12 cellular contexts compared by ENCODE assay signal in genomic region chr12:26700430-26700829, GRCh38.
A peak's percentile ranks its signal among the peaks of the same experiment; 100 is the strongest.
DNase-seq lines count a peak whose midpoint lies in the region; ATAC-seq and TF ChIP-seq lines count a peak whose summit lies in the region.
"Had no signal": no experiment of that assay in that cellular context is flagged by ENCODE, and none has a peak within 500 bp of the region (broad histone marks: within the 10 kb centered on the region; RNA-seq: fewer than 3 reads in every experiment).

No MANE protein-coding gene starts in this region.

- H3K4me3 Mint-ChIP-seq in H9: no peak overlapping the region
- H3K4me3 Mint-ChIP-seq in nephron progenitor cell: no peak overlapping the region

- CTCF ChIA-PET in PC-3 (lab: Charles Lee): interaction anchor here (1.5 kb wide), 1 partner anchor 70 kb away, joined by 39 read pairs; no protein-coding TSS in a partner anchor

- in situ Hi-C loops in GM13976 (cut with MboI; ENCODE audit: low sequenced_read_pairs, unreplicated experiment): no loop called here

- no peaks in the 10 kb centered on the region for H3K36me3 ChIP-seq in PC-3 (ENCODE audit: low read depth, low read length)

- no peak overlapping the region for H3K4ac ChIP-seq in H9 (ENCODE audit: low read depth, low read length)

- no peak overlapping the region for H3T11ph ChIP-seq in H9 (ENCODE audit: low read length)

- no peak overlapping the region for H3K23ac ChIP-seq in H9 (ENCODE audit: insufficient read length, low read depth, low read length)

- H2AK5ac ChIP-seq in H9 (ENCODE audit: insufficient read length, low read length): no peak overlapping the region

- no peak overlapping the region for H3K9ac ChIP-seq in H9 (ENCODE audit: extremely low read depth, insufficient read length, low read length)
- H3K9ac ChIP-seq in PC-3 (ENCODE audit: low read length): no peak overlapping the region

- H2AFZ ChIP-seq in H9 (ENCODE audit: low read length) (no peak overlapping the region), PC-3 (ENCODE audit: low read length) (no peak overlapping the region)

- H3K79me2 ChIP-seq in H9 (ENCODE audit: insufficient read depth, low read length) (no peaks in the 10 kb centered on the region), PC-3 (ENCODE audit: low read length) (no peaks in the 10 kb centered on the region)

- no peak overlapping the region for H3K56ac ChIP-seq in H9 (ENCODE audit: insufficient read length, low read depth, low read length)

- no CpG with 5 or more reads among the region's 4 CpGs for WGBS in H9 (ENCODE audit: extremely low coverage, insufficient read length, low lambda C conversion rate)

- no peak overlapping the region for H3K14ac ChIP-seq in H9 (ENCODE audit: insufficient read depth, low read length)

- H3K27ac Mint-ChIP-seq in H9 (peak overlapping the region; percentile 3 to 87 (median 85)), nephron progenitor cell (no peak overlapping the region)

- no peak for DNase-seq in H9
- DNase-seq in MV-4-11 (lab: John Stamatoyannopoulos, UW): peak; percentile 38
- peak; percentile 46 for DNase-seq in choroid plexus epithelial cell (ENCODE audit: low read depth)
- DNase-seq in nephron progenitor cell: peak; percentile 2
- no peak for DNase-seq in GM13976 (ENCODE audit: low spot score)
- no peak for DNase-seq in DMS 273 treated with DMSO at 0.1 percent for 48 hours (lab: John Stamatoyannopoulos, UW)
- no peak for DNase-seq in PC-3
- DNase-seq: DND-41, NCI-H1092 treated with DMSO at 0.1 percent for 48 hours, NCI-H2227 treated with DMSO at 0.1 percent for 48 hours, NCI-H524 treated with DMSO at 0.1 percent for 48 hours, SHP77 had no signal

- H3K79me1 ChIP-seq in H9 (ENCODE audit: insufficient read depth, low read depth, low read length, poor library complexity, severe bottlenecking): no peaks in the 10 kb centered on the region

- no peaks in the 10 kb centered on the region for H3K27me3 Mint-ChIP-seq in H9 (ENCODE audit: low read depth)
- no peaks in the 10 kb centered on the region for H3K27me3 Mint-ChIP-seq in nephron progenitor cell (ENCODE audit: low read depth, poor library complexity)

- no peak overlapping the region for H4K8ac ChIP-seq in H9 (replicated peaks; ENCODE audit: insufficient read length, low read depth, low read length)

- H3K4me1 ChIP-seq in H9 (ENCODE audit: insufficient read depth, low read length): 0 out of 2 replicates have a peak, but pooled peaks cover 2% of the 10 kb centered on the region
- peaks cover 29% of the 10 kb centered on the region for H3K4me1 ChIP-seq in PC-3 (ENCODE audit: insufficient read depth, low read length)

- no peak overlapping the region for H2BK5ac ChIP-seq in H9 (ENCODE audit: insufficient read length, low read length)

- H3K4me2 ChIP-seq in H9 (ENCODE audit: insufficient read depth, insufficient read length, low read length): no peak overlapping the region
- no peak overlapping the region for H3K4me2 ChIP-seq in PC-3 (ENCODE audit: low read length)

- ATAC-seq in PC-3: no peak

- H3F3A ChIP-seq in PC-3 (ENCODE audit: low read length, unreplicated experiment): no peaks in the 10 kb centered on the region

- H3K9me3 ChIP-seq in H9 (ENCODE audit: control insufficient read depth, low read depth, low read length) (no peaks in the 10 kb centered on the region), PC-3 (ENCODE audit: low read length) (no peaks in the 10 kb centered on the region)

- H2BK15ac ChIP-seq in H9 (ENCODE audit: low read depth, low read length): no peak overlapping the region

- no peak overlapping the region for H4K5ac ChIP-seq in H9 (ENCODE audit: insufficient read length, low read depth, low read length)

- H3K23me2 ChIP-seq in H9 (ENCODE audit: insufficient read length, low read depth, low read length, poor library complexity, severe bottlenecking): no peaks in the 10 kb centered on the region

- H3K9me3 Mint-ChIP-seq in H9 (no peaks in the 10 kb centered on the region; a peak in 1 of 5 replicates), nephron progenitor cell (no peaks in the 10 kb centered on the region)

- no peak overlapping the region for H3K18ac ChIP-seq in H9 (ENCODE audit: insufficient read length, low read depth, low read length)

- POLR2A ChIA-PET in PC-3 (lab: Charles Lee; ENCODE audit: unreplicated experiment): no interaction called here

- no peak overlapping the region for H2BK120ac ChIP-seq in H9 (ENCODE audit: low read depth, low read length, poor library complexity, severe bottlenecking)

- no peaks in the 10 kb centered on the region for H3K9me2 ChIP-seq in PC-3 (replicated peaks; ENCODE audit: low read length)

- H3K4me1 Mint-ChIP-seq in H9: peaks cover 3 to 4% of the 10 kb centered on the region in 2 experiments
- H3K4me1 Mint-ChIP-seq in nephron progenitor cell: no peaks in the 10 kb centered on the region

- no peak overlapping the region for H2BK20ac ChIP-seq in H9 (ENCODE audit: low read depth, low read length, poor library complexity, severe bottlenecking)

- H3K4me3 ChIP-seq in choroid plexus epithelial cell (ENCODE audit: low read depth, low read length) (no peak overlapping the region), PC-3 (ENCODE audit: low read length) (no peak overlapping the region)

- no peak overlapping the region for H4K91ac ChIP-seq in H9 (ENCODE audit: insufficient read length, low read depth, low read length)

- H4K20me1 ChIP-seq in H9 (ENCODE audit: control insufficient read depth, insufficient read depth, insufficient read length) (no peaks in the 10 kb centered on the region), PC-3 (ENCODE audit: low read length) (no peaks in the 10 kb centered on the region)

- H3K27me3 ChIP-seq in H9 (ENCODE audit: insufficient read depth, low read length): no peaks in the 10 kb centered on the region
- no peaks in the 10 kb centered on the region for H3K27me3 ChIP-seq in PC-3 (ENCODE audit: low read length)

- no TSS peak for BruUV-seq in PC-3 (replicated peaks; lab: Mats Ljungman, UMichigan)

- TF ChIP-seq CTCF in H9 (conservative IDR thresholded peaks at IDR 0.05): no peak
- no peak for TF ChIP-seq CTCF in choroid plexus epithelial cell (conservative IDR thresholded peaks at IDR 0.05; ENCODE audit: low read depth, low read length)
- no peak for TF ChIP-seq CTCF in nephron progenitor cell (IDR thresholded peaks at IDR 0.05)
- no peak for TF ChIP-seq CTCF in GM13976 (IDR thresholded peaks at IDR 0.05; ENCODE audit: borderline replicate concordance, control extremely low read depth, extremely low read depth, insufficient read depth, missing control alignments)
- TF ChIP-seq CTCF in PC-3 (conservative IDR thresholded peaks at IDR 0.05; ENCODE audit: low read depth, low read length): no peak

- no peak overlapping the region for H2BK12ac ChIP-seq in H9 (ENCODE audit: insufficient read length, low read depth, low read length)

- H3K36me3 Mint-ChIP-seq in H9 (ENCODE audit: insufficient read depth in 1 of 3, low read depth in 3 of 3) (peaks cover 11 to 24% (median 20%) of the 10 kb centered on the region in 3 experiments; a peak in 6 of 7 replicates), nephron progenitor cell (ENCODE audit: low read depth) (no peaks in the 10 kb centered on the region)

- H3K27ac ChIP-seq in H9 (ENCODE audit: insufficient read length, low read depth, low read length): no peak overlapping the region
- no peak overlapping the region for H3K27ac ChIP-seq in PC-3 (ENCODE audit: low read length)

- intact Hi-C loops in PC-3 (cut with micrococcal nuclease): loop anchor here (5.0 kb wide), 1 partner anchor 428 kb away; no protein-coding TSS in a partner anchor

Comparison
In these comparisons a context has a peak if more than half of its experiments do, and no peak if none do; other contexts are left out.
1. DNase-seq: peak in MV-4-11 (single experiment), choroid plexus epithelial cell (single experiment) and nephron progenitor cell (single experiment); none in H9 (single experiment), GM13976 (single experiment), DMS 273 treated with DMSO at 0.1 percent for 48 hours (single experiment) and PC-3 (single experiment).